1 cellular context compared by ENCODE assay signal in the genomic region with DNA sequence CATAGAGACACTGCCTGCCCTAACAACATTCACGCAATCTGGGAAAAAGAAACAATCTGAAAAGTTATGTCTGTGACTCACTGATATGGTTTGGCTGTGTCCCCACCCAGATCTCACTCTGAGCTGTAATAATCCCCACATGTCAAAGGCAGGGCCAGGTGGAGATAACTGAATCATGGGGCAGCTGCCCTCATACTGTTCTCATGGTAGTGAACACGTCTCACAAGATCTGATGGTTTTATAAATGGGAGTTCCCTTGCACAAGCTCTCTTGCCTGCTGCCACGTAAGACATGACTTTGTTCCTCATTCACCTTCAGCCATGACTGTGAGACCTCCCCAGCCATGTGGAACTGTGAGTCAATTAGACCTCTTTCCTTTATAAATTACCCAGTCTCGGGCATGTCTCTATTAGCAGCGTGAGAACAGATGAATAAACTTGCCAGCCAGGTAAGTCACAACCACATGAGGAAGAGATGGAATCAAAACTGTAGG.
TF ChIP-seq lines count a peak whose summit lies in the region.

No MANE protein-coding gene starts in this region.

TF ChIP-seq in GM12878, 131 proteins besides CTCF, POLR2A, EP300 and RAD21 (continued from another document and continues in another):
- no peak for TF ChIP-seq CUX1 (IDR thresholded peaks at IDR 0.05; ENCODE audit: insufficient replicate concordance, low read depth, low read length)
- peak; percentile 46 for TF ChIP-seq SMAD1 (IDR thresholded peaks at IDR 0.05; ENCODE audit: low read depth, partially characterized antibody)
- TF ChIP-seq SMAD5 (IDR thresholded peaks at IDR 0.05; ENCODE audit: low read depth): no peak
- TF ChIP-seq RUNX3 (IDR thresholded peaks at IDR 0.05; ENCODE audit: low read length): 0 out of 2 replicates have a peak, but pooled peaks have one; percentile 15
- TF ChIP-seq HDGF (IDR thresholded peaks at IDR 0.05): no peak
- TF ChIP-seq, protein P1, sequence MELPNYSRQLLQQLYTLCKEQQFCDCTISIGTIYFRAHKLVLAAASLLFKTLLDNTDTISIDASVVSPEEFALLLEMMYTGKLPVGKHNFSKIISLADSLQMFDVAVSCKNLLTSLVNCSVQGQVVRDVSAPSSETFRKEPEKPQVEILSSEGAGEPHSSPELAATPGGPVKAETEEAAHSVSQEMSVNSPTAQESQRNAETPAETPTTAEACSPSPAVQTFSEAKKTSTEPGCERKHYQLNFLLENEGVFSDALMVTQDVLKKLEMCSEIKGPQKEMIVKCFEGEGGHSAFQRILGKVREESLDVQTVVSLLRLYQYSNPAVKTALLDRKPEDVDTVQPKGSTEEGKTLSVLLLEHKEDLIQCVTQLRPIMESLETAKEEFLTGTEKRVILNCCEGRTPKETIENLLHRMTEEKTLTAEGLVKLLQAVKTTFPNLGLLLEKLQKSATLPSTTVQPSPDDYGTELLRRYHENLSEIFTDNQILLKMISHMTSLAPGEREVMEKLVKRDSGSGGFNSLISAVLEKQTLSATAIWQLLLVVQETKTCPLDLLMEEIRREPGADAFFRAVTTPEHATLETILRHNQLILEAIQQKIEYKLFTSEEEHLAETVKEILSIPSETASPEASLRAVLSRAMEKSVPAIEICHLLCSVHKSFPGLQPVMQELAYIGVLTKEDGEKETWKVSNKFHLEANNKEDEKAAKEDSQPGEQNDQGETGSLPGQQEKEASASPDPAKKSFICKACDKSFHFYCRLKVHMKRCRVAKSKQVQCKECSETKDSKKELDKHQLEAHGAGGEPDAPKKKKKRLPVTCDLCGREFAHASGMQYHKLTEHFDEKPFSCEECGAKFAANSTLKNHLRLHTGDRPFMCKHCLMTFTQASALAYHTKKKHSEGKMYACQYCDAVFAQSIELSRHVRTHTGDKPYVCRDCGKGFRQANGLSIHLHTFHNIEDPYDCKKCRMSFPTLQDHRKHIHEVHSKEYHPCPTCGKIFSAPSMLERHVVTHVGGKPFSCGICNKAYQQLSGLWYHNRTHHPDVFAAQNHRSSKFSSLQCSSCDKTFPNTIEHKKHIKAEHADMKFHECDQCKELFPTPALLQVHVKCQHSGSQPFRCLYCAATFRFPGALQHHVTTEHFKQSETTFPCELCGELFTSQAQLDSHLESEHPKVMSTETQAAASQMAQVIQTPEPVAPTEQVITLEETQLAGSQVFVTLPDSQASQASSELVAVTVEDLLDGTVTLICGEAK (IDR thresholded peaks at IDR 0.05; ENCODE audit: borderline replicate concordance): no peak
- TF ChIP-seq, protein P2, sequence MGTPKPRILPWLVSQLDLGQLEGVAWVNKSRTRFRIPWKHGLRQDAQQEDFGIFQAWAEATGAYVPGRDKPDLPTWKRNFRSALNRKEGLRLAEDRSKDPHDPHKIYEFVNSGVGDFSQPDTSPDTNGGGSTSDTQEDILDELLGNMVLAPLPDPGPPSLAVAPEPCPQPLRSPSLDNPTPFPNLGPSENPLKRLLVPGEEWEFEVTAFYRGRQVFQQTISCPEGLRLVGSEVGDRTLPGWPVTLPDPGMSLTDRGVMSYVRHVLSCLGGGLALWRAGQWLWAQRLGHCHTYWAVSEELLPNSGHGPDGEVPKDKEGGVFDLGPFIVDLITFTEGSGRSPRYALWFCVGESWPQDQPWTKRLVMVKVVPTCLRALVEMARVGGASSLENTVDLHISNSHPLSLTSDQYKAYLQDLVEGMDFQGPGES (IDR thresholded peaks at IDR 0.05): no peak
- TF ChIP-seq DPF2 (IDR thresholded peaks at IDR 0.05): no peak
- TF ChIP-seq BCL11A (IDR thresholded peaks at IDR 0.05; ENCODE audit: low read depth, low read length): no peak
- TF ChIP-seq HDAC6 (IDR thresholded peaks at IDR 0.05; ENCODE audit: unreplicated experiment): no peak
- no peak for TF ChIP-seq ZNF24 (IDR thresholded peaks at IDR 0.05)
- no peak for TF ChIP-seq WRNIP1 (IDR thresholded peaks at IDR 0.05; ENCODE audit: borderline replicate concordance, low read depth, low read length)
- TF ChIP-seq RELA (IDR thresholded peaks at IDR 0.05; ENCODE audit: borderline replicate concordance, partially characterized antibody): no peak
- TF ChIP-seq ZBTB33 (IDR thresholded peaks at IDR 0.05): no peak
- TF ChIP-seq, protein P3, sequence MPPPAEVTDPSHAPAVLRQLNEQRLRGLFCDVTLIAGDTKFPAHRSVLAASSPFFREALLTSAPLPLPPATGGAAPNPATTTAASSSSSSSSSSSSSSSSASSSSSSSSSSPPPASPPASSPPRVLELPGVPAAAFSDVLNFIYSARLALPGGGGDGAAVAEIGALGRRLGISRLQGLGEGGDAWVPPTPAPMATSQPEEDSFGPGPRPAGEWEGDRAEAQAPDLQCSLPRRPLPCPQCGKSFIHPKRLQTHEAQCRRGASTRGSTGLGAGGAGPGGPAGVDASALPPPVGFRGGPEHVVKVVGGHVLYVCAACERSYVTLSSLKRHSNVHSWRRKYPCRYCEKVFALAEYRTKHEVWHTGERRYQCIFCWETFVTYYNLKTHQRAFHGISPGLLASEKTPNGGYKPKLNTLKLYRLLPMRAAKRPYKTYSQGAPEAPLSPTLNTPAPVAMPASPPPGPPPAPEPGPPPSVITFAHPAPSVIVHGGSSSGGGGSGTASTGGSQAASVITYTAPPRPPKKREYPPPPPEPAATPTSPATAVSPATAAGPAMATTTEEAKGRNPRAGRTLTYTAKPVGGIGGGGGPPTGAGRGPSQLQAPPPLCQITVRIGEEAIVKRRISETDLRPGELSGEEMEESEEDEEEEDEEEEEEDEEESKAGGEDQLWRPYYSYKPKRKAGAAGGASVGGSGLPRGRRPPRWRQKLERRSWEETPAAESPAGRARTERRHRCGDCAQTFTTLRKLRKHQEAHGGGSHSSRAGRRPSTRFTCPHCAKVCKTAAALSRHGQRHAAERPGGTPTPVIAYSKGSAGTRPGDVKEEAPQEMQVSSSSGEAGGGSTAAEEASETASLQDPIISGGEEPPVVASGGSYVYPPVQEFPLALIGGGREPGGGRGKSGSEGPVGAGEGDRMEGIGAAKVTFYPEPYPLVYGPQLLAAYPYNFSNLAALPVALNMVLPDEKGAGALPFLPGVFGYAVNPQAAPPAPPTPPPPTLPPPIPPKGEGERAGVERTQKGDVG (CRISPR knock-in tag; IDR thresholded peaks at IDR 0.05): no peak
- no peak for TF ChIP-seq USF2 (IDR thresholded peaks at IDR 0.05; ENCODE audit: borderline replicate concordance, low read depth, low read length)
- TF ChIP-seq POU2F2 (IDR thresholded peaks at IDR 0.05; ENCODE audit: borderline replicate concordance, low read depth, low read length): no peak
- TF ChIP-seq CBX3 (IDR thresholded peaks at IDR 0.05; ENCODE audit: borderline replicate concordance, low read depth): no peak
- no peak for TF ChIP-seq ZNF622 (IDR thresholded peaks at IDR 0.05)
- TF ChIP-seq CBFB (IDR thresholded peaks at IDR 0.05; ENCODE audit: low read depth): no peak
- TF ChIP-seq SREBF1 (IDR thresholded peaks at IDR 0.05; ENCODE audit: low read length): no peak
- no peak for TF ChIP-seq PML (IDR thresholded peaks at IDR 0.05; ENCODE audit: low read length)
- no peak for TF ChIP-seq STAT3 (IDR thresholded peaks at IDR 0.05; ENCODE audit: low read depth, low read length)
- TF ChIP-seq ZNF217 (IDR thresholded peaks at IDR 0.05): no peak
- no peak for TF ChIP-seq ZZZ3 (IDR thresholded peaks at IDR 0.05; ENCODE audit: control insufficient read depth, insufficient read length, low read depth)
- no peak for TF ChIP-seq SUPT20H (IDR thresholded peaks at IDR 0.05; ENCODE audit: borderline replicate concordance, control insufficient read depth, low read depth, low read length)
- no peak for TF ChIP-seq BRCA1 (IDR thresholded peaks at IDR 0.05; ENCODE audit: low read depth, low read length)
- no peak for TF ChIP-seq SP1 (IDR thresholded peaks at IDR 0.05; ENCODE audit: low read depth, low read length)
- no peak for TF ChIP-seq TCF7 (IDR thresholded peaks at IDR 0.05; ENCODE audit: borderline replicate concordance)
- TF ChIP-seq RFX5 (IDR thresholded peaks at IDR 0.05; ENCODE audit: low read depth, low read length): no peak
- TF ChIP-seq E2F8 (IDR thresholded peaks at IDR 0.05; ENCODE audit: low read depth, partially characterized antibody): no peak
- no peak for TF ChIP-seq SPI1 (IDR thresholded peaks at IDR 0.05; ENCODE audit: borderline replicate concordance, insufficient read depth, low read depth, low read length)
- peak; percentile 62; the same call in 1 of the 2 replicates for TF ChIP-seq RELB (IDR thresholded peaks at IDR 0.05; ENCODE audit: low read depth)
- no peak for TF ChIP-seq SMC3 (IDR thresholded peaks at IDR 0.05; ENCODE audit: borderline replicate concordance, low read length)
- peak; percentile 46 for TF ChIP-seq EED (IDR thresholded peaks at IDR 0.05; ENCODE audit: low read depth)
- TF ChIP-seq NR2C2 (IDR thresholded peaks at IDR 0.05; ENCODE audit: borderline replicate concordance, control insufficient read depth, insufficient read length, low read depth): no peak
- TF ChIP-seq LARP7 (IDR thresholded peaks at IDR 0.05): no peak
- no peak for TF ChIP-seq KLF5 (IDR thresholded peaks at IDR 0.05; ENCODE audit: partially characterized antibody)
